In genomic region chr17:59223813-59224212, GRCh38 we compare ENCODE assay signal across 8 cellular contexts.
"Had no signal": no experiment of that assay in that cellular context is flagged by ENCODE, and none has a peak within 500 bp of the region (broad histone marks: within the 10 kb centered on the region; RNA-seq: fewer than 3 reads in every experiment).

No MANE protein-coding gene starts in this region.

- H3K4me3 Mint-ChIP-seq: HFFc6 had no signal

- H3K9me3 Mint-ChIP-seq: HFFc6, IgD-negative memory B cell had no signal

- H3K27me3 Mint-ChIP-seq: IgD-negative memory B cell had no signal

- DNase-seq: GM23248, GOT3, H7, HFFc6 had no signal

- H3K36me3 Mint-ChIP-seq: IgD-negative memory B cell had no signal

- H3K27ac Mint-ChIP-seq: HFFc6, IgD-negative memory B cell had no signal

- H3K27ac ChIP-seq: GM23248, HL-60 had no signal

- ATAC-seq: HCT116 had no signal

- H3K9me3 ChIP-seq: HAP-1 had no signal

- H3K36me3 ChIP-seq: HAP-1 had no signal

- H3K9ac ChIP-seq: GM23248 had no signal

- H3K4me3 ChIP-seq: GM23248, HAP-1 had no signal

- H2AFZ ChIP-seq: GM23248 had no signal
